Comparison of ENCODE assay signal across 25 cellular contexts in genomic region chr19:33840382-33840781, GRCh38.
"Had no signal": no experiment of that assay in that cellular context is flagged by ENCODE, and none has a peak within 500 bp of the region (broad histone marks: within the 10 kb centered on the region; RNA-seq: fewer than 3 reads in every experiment).

No MANE protein-coding gene starts in this region.

- H3K36me3 Mint-ChIP-seq: mesothelial cell of epicardium had no signal

- ATAC-seq: effector memory CD8-positive, alpha-beta T cell; esophagus mucosa; gastrocnemius medialis; heart right ventricle; left cardiac atrium; left lung; left ventricle myocardium superior; lower lobe of right lung; mucosa of descending colon had no signal

- H3K27ac ChIP-seq: colonic mucosa, epithelial cell of prostate, esophagus squamous epithelium, gastrocnemius medialis, heart right ventricle, left lung, lower lobe of right lung had no signal

- H3K4me1 ChIP-seq: colonic mucosa, esophagus squamous epithelium, gastrocnemius medialis, heart right ventricle, left lung, lower lobe of right lung had no signal

- H3K27ac Mint-ChIP-seq: dendritic cell treated with granulocyte-macrophage colony-stimulating factor and Interleukin-4, amounts not matched to agents 40 ng/mL and 50 ng/mL, for 4 days; effector memory CD8-positive, alpha-beta T cell; endodermal cell; memory B cell; mesothelial cell of epicardium had no signal

- H3K9me3 ChIP-seq: colonic mucosa, esophagus squamous epithelium, gastrocnemius medialis, heart right ventricle, left lung, lower lobe of right lung, mucosa of descending colon had no signal

- H3K27me3 ChIP-seq: colonic mucosa had no signal

- H3K4me3 Mint-ChIP-seq: dendritic cell treated with granulocyte-macrophage colony-stimulating factor and Interleukin-4, amounts not matched to agents 40 ng/mL and 50 ng/mL, for 4 days; effector memory CD8-positive, alpha-beta T cell; endodermal cell; memory B cell; mesothelial cell of epicardium had no signal

- H3K36me3 ChIP-seq: colonic mucosa, esophagus squamous epithelium, gastrocnemius medialis, heart right ventricle, left lung, lower lobe of right lung had no signal

- H3K4me3 ChIP-seq: colonic mucosa, esophagus squamous epithelium, gastrocnemius medialis, heart right ventricle, left lung, lower lobe of right lung, mucosa of descending colon had no signal

- H3K4me1 Mint-ChIP-seq: endodermal cell, memory B cell, mesothelial cell of epicardium had no signal

- H3K9me3 Mint-ChIP-seq: dendritic cell treated with granulocyte-macrophage colony-stimulating factor and Interleukin-4, amounts not matched to agents 40 ng/mL and 50 ng/mL, for 4 days; effector memory CD8-positive, alpha-beta T cell; endodermal cell had no signal

- DNase-seq: colonic mucosa; cortex of kidney; effector CD8-positive, alpha-beta T cell; effector memory CD8-positive, alpha-beta T cell; endodermal cell; erythroblast; esophagus squamous epithelium; foreskin fibroblast; foreskin melanocyte; gastrocnemius medialis; glutamatergic neuron; heart right ventricle; hippocampal formation; left cardiac atrium; left lung; left ventricle myocardium superior; lower lobe of right lung; mammary epithelial cell; mesendoderm; mucosa of descending colon had no signal
